In genomic region chr3:4350789-4351163, GRCh38 we compare ENCODE assay signal across 1 cellular context.
TF ChIP-seq lines count a peak whose summit lies in the region.

No MANE protein-coding gene starts in this region.

TF ChIP-seq in K562, 482 proteins besides CTCF, POLR2A, EP300 and RAD21 (continued from another document and continues in another):
- TF ChIP-seq, protein P1, sequence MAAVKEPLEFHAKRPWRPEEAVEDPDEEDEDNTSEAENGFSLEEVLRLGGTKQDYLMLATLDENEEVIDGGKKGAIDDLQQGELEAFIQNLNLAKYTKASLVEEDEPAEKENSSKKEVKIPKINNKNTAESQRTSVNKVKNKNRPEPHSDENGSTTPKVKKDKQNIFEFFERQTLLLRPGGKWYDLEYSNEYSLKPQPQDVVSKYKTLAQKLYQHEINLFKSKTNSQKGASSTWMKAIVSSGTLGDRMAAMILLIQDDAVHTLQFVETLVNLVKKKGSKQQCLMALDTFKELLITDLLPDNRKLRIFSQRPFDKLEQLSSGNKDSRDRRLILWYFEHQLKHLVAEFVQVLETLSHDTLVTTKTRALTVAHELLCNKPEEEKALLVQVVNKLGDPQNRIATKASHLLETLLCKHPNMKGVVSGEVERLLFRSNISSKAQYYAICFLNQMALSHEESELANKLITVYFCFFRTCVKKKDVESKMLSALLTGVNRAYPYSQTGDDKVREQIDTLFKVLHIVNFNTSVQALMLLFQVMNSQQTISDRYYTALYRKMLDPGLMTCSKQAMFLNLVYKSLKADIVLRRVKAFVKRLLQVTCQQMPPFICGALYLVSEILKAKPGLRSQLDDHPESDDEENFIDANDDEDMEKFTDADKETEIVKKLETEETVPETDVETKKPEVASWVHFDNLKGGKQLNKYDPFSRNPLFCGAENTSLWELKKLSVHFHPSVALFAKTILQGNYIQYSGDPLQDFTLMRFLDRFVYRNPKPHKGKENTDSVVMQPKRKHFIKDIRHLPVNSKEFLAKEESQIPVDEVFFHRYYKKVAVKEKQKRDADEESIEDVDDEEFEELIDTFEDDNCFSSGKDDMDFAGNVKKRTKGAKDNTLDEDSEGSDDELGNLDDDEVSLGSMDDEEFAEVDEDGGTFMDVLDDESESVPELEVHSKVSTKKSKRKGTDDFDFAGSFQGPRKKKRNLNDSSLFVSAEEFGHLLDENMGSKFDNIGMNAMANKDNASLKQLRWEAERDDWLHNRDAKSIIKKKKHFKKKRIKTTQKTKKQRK (IDR thresholded peaks at IDR 0.05; ENCODE audit: borderline replicate concordance, low read depth, low read length), result no peak
- TF ChIP-seq MAFK (IDR thresholded peaks at IDR 0.05; ENCODE audit: low read length) (no peak), ZFX (CRISPR knock-in tag; IDR thresholded peaks at IDR 0.05) (no peak), ZSCAN32 (CRISPR knock-in tag; IDR thresholded peaks at IDR 0.05) (no peak), MTA1 (IDR thresholded peaks at IDR 0.05; ENCODE audit: borderline replicate concordance) (0 out of 2 replicates have a peak, but pooled peaks have one; percentile 4), LCOR (CRISPR knock-in tag; IDR thresholded peaks at IDR 0.05) (no peak), L3MBTL2 (IDR thresholded peaks at IDR 0.05) (no peak), FOXP4 (CRISPR knock-in tag; IDR thresholded peaks at IDR 0.05; ENCODE audit: borderline replicate concordance) (no peak), KLF16 (IDR thresholded peaks at IDR 0.05) (no peak), ZNF830 (CRISPR knock-in tag; IDR thresholded peaks at IDR 0.05) (no peak), RHOXF2B (CRISPR knock-in tag; conservative IDR thresholded peaks at IDR 0.05) (no peak), FOXK1 (CRISPR knock-in tag; IDR thresholded peaks at IDR 0.05; ENCODE audit: borderline replicate concordance) (no peak), ZNF263 (CRISPR knock-in tag; IDR thresholded peaks at IDR 0.05; ENCODE audit: borderline replicate concordance) (no peak), TAF7 (tag; IDR thresholded peaks at IDR 0.05) (no peak), TOE1 (IDR thresholded peaks at IDR 0.05; ENCODE audit: borderline replicate concordance) (no peak), TOE1 (CRISPR knock-in tag; IDR thresholded peaks at IDR 0.05; ENCODE audit: borderline replicate concordance, low read depth) (no peak), SP2 (IDR thresholded peaks at IDR 0.05; ENCODE audit: extremely low read depth, low read depth, low read length, poor library complexity, severe bottlenecking) (no peak), ETV1 (tag; conservative IDR thresholded peaks at IDR 0.05; ENCODE audit: low read depth) (no peak), FOXM1 (IDR thresholded peaks at IDR 0.05; ENCODE audit: low read depth) (no peak), FOXM1 (CRISPR knock-in tag; IDR thresholded peaks at IDR 0.05; ENCODE audit: low read depth) (no peak), FOS (IDR thresholded peaks at IDR 0.05; ENCODE audit: extremely low read depth, insufficient read length) (no peak), KLF6 (CRISPR knock-in tag; IDR thresholded peaks at IDR 0.05; ENCODE audit: borderline replicate concordance) (no peak), HMG20B (CRISPR knock-in tag; IDR thresholded peaks at IDR 0.05) (no peak), EGR1 (conservative IDR thresholded peaks at IDR 0.05) (no peak), ZNF445 (CRISPR knock-in tag; IDR thresholded peaks at IDR 0.05; ENCODE audit: low read depth) (no peak), PHF21A (IDR thresholded peaks at IDR 0.05; ENCODE audit: borderline replicate concordance, low read depth) (no peak), C11orf30 (IDR thresholded peaks at IDR 0.05; ENCODE audit: low read depth) (no peak), ZNF12 (CRISPR knock-in tag; IDR thresholded peaks at IDR 0.05) (no peak), YY1 (IDR thresholded peaks at IDR 0.05; ENCODE audit: borderline replicate concordance in 1 of 3, control insufficient read depth in 1 of 3, extremely low read depth in 1 of 3, insufficient read depth in 3 of 3, insufficient read length in 1 of 3, insufficient replicate concordance in 2 of 3, low read depth in 1 of 3, low read length in 2 of 3) (no peak), ZKSCAN8 (CRISPR knock-in tag; IDR thresholded peaks at IDR 0.05) (no peak), MXI1 (IDR thresholded peaks at IDR 0.05; ENCODE audit: low read depth, low read length) (no peak), ZNF224 (CRISPR knock-in tag; IDR thresholded peaks at IDR 0.05) (no peak), KAT7 (CRISPR knock-in tag; IDR thresholded peaks at IDR 0.05; ENCODE audit: borderline replicate concordance) (no peak), TCF3 (CRISPR knock-in tag; IDR thresholded peaks at IDR 0.05) (no peak), ZBTB33 (CRISPR knock-in tag; IDR thresholded peaks at IDR 0.05) (no peak), NR2F6 (CRISPR knock-in tag; IDR thresholded peaks at IDR 0.05) (no peak), XRCC3 (IDR thresholded peaks at IDR 0.05) (no peak), ZNF695 (CRISPR knock-in tag; IDR thresholded peaks at IDR 0.05) (no peak), ZNF589 (CRISPR knock-in tag; IDR thresholded peaks at IDR 0.05; ENCODE audit: low read depth) (no peak), EHMT2 (IDR thresholded peaks at IDR 0.05) (peak; percentile 58; the same call in 1 of the 2 replicates), ZNF384 (IDR thresholded peaks at IDR 0.05; ENCODE audit: low read depth, low read length) (peak; percentile 97), ZNF253 (CRISPR knock-in tag; conservative IDR thresholded peaks at IDR 0.05) (no peak), CTBP1 (IDR thresholded peaks at IDR 0.05; ENCODE audit: borderline replicate concordance) (no peak), CBFB (CRISPR knock-in tag; IDR thresholded peaks at IDR 0.05) (no peak), KDM2B (CRISPR knock-in tag; IDR thresholded peaks at IDR 0.05) (no peak), BMI1 (IDR thresholded peaks at IDR 0.05; ENCODE audit: low read length) (no peak)
- TF ChIP-seq, protein P2, sequence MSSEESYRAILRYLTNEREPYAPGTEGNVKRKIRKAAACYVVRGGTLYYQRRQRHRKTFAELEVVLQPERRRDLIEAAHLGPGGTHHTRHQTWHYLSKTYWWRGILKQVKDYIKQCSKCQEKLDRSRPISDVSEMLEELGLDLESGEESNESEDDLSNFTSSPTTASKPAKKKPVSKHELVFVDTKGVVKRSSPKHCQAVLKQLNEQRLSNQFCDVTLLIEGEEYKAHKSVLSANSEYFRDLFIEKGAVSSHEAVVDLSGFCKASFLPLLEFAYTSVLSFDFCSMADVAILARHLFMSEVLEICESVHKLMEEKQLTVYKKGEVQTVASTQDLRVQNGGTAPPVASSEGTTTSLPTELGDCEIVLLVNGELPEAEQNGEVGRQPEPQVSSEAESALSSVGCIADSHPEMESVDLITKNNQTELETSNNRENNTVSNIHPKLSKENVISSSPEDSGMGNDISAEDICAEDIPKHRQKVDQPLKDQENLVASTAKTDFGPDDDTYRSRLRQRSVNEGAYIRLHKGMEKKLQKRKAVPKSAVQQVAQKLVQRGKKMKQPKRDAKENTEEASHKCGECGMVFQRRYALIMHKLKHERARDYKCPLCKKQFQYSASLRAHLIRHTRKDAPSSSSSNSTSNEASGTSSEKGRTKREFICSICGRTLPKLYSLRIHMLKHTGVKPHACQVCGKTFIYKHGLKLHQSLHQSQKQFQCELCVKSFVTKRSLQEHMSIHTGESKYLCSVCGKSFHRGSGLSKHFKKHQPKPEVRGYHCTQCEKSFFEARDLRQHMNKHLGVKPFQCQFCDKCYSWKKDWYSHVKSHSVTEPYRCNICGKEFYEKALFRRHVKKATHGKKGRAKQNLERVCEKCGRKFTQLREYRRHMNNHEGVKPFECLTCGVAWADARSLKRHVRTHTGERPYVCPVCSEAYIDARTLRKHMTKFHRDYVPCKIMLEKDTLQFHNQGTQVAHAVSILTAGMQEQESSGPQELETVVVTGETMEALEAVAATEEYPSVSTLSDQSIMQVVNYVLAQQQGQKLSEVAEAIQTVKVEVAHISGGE (CRISPR knock-in tag; IDR thresholded peaks at IDR 0.05), result no peak
- TF ChIP-seq, protein P3, sequence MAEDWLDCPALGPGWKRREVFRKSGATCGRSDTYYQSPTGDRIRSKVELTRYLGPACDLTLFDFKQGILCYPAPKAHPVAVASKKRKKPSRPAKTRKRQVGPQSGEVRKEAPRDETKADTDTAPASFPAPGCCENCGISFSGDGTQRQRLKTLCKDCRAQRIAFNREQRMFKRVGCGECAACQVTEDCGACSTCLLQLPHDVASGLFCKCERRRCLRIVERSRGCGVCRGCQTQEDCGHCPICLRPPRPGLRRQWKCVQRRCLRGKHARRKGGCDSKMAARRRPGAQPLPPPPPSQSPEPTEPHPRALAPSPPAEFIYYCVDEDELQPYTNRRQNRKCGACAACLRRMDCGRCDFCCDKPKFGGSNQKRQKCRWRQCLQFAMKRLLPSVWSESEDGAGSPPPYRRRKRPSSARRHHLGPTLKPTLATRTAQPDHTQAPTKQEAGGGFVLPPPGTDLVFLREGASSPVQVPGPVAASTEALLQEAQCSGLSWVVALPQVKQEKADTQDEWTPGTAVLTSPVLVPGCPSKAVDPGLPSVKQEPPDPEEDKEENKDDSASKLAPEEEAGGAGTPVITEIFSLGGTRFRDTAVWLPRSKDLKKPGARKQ (CRISPR knock-in tag; IDR thresholded peaks at IDR 0.05), result no peak
- TF ChIP-seq, protein P4, sequence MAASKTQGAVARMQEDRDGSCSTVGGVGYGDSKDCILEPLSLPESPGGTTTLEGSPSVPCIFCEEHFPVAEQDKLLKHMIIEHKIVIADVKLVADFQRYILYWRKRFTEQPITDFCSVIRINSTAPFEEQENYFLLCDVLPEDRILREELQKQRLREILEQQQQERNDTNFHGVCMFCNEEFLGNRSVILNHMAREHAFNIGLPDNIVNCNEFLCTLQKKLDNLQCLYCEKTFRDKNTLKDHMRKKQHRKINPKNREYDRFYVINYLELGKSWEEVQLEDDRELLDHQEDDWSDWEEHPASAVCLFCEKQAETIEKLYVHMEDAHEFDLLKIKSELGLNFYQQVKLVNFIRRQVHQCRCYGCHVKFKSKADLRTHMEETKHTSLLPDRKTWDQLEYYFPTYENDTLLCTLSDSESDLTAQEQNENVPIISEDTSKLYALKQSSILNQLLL (CRISPR knock-in tag; IDR thresholded peaks at IDR 0.05; ENCODE audit: borderline replicate concordance), result no peak
- TF ChIP-seq, protein P5, sequence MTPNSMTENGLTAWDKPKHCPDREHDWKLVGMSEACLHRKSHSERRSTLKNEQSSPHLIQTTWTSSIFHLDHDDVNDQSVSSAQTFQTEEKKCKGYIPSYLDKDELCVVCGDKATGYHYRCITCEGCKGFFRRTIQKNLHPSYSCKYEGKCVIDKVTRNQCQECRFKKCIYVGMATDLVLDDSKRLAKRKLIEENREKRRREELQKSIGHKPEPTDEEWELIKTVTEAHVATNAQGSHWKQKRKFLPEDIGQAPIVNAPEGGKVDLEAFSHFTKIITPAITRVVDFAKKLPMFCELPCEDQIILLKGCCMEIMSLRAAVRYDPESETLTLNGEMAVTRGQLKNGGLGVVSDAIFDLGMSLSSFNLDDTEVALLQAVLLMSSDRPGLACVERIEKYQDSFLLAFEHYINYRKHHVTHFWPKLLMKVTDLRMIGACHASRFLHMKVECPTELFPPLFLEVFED (CRISPR knock-in tag; conservative IDR thresholded peaks at IDR 0.05), result no peak
- TF ChIP-seq, protein P6, sequence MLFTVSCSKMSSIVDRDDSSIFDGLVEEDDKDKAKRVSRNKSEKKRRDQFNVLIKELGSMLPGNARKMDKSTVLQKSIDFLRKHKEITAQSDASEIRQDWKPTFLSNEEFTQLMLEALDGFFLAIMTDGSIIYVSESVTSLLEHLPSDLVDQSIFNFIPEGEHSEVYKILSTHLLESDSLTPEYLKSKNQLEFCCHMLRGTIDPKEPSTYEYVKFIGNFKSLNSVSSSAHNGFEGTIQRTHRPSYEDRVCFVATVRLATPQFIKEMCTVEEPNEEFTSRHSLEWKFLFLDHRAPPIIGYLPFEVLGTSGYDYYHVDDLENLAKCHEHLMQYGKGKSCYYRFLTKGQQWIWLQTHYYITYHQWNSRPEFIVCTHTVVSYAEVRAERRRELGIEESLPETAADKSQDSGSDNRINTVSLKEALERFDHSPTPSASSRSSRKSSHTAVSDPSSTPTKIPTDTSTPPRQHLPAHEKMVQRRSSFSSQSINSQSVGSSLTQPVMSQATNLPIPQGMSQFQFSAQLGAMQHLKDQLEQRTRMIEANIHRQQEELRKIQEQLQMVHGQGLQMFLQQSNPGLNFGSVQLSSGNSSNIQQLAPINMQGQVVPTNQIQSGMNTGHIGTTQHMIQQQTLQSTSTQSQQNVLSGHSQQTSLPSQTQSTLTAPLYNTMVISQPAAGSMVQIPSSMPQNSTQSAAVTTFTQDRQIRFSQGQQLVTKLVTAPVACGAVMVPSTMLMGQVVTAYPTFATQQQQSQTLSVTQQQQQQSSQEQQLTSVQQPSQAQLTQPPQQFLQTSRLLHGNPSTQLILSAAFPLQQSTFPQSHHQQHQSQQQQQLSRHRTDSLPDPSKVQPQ (CRISPR knock-in tag; IDR thresholded peaks at IDR 0.05; ENCODE audit: borderline replicate concordance), result no peak
